ENCODE assay signal across 17 cellular contexts in the genomic region with DNA sequence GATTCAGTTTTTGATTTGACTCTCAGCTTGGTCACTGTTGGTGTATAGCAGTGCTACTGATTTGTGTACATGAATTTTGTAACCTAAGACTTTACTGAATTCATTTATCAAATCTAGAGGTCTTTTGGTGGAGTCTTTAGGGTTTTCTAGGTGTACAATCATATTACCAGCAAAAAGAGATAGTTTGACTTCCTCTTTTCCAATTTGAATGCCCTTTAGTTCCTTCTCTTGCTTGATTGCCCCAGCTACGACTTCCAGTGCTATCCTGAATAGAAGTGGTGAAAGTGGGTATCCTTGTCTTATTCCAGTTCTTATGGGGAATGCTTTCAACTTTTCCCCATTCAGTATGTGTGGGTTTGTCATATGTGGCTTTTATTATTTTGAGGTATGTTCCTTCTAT.
"Had no signal": no experiment of that assay in that cellular context is flagged by ENCODE, and none has a peak within 500 bp of the region (broad histone marks: within the 10 kb centered on the region; RNA-seq: fewer than 3 reads in every experiment).

No MANE protein-coding gene starts in this region.

- H3K27me3 Mint-ChIP-seq: activated CD8-positive, alpha-beta T cell treated with anti-CD3 and anti-CD28 coated beads for 36 hours; stimulated activated naive CD8-positive, alpha-beta T cell treated with anti-CD3 and anti-CD28 coated beads, Interleukin-15, Interleukin-2, amounts not matched to agents 100 ng/mL and 50 ng/mL, for 24 hours had no signal

- H3K9me3 Mint-ChIP-seq: activated CD8-positive, alpha-beta T cell treated with anti-CD3 and anti-CD28 coated beads for 36 hours; natural killer cell had no signal

- ATAC-seq: activated CD8-positive, alpha-beta T cell treated with anti-CD3 and anti-CD28 coated beads for 36 hours; activated naive CD4-positive, alpha-beta T cell treated with anti-CD3 and anti-CD28 coated beads, Interleukin-2, amount 50 U/mL, for 72 hours; activated T-cell treated with anti-CD3 and anti-CD28 coated beads, Interleukin-2, amount 50 U/mL, for 72 hours; gastroesophageal sphincter; left lobe of liver; natural killer cell had no signal

- H3K4me3 Mint-ChIP-seq: activated CD8-positive, alpha-beta T cell treated with anti-CD3 and anti-CD28 coated beads for 36 hours; activated T-cell treated with anti-CD3 and anti-CD28 coated beads, Interleukin-2, amount 50 U/mL, for 72 hours; natural killer cell; stimulated activated naive CD8-positive, alpha-beta T cell treated with anti-CD3 and anti-CD28 coated beads, Interleukin-15, Interleukin-2, amounts not matched to agents 100 ng/mL and 50 ng/mL, for 24 hours; type B pancreatic cell had no signal

- H3K4me1 ChIP-seq: gastroesophageal sphincter had no signal

- H3K36me3 Mint-ChIP-seq: natural killer cell, type B pancreatic cell had no signal

- DNase-seq: activated CD4-positive, alpha-beta T cell treated with anti-CD3 and anti-CD28 coated beads for 48 hours; activated CD8-positive, alpha-beta T cell treated with anti-CD3 and anti-CD28 coated beads for 36 hours; activated gamma-delta T cell; activated T-cell treated with anti-CD3 and anti-CD28 coated beads, Interleukin-2, amount 50 U/mL, for 72 hours; erythroblast; islet precursor cell; mammary epithelial cell; natural killer cell; posterior cingulate gyrus; stimulated activated CD4-positive, alpha-beta T cell treated with anti-CD3 and anti-CD28 coated beads, Interleukin-4, amount 100 ng/mL, for 24 hours; T1000 had no signal

- H3K27ac Mint-ChIP-seq: activated CD8-positive, alpha-beta T cell treated with anti-CD3 and anti-CD28 coated beads for 36 hours; activated naive CD4-positive, alpha-beta T cell treated with anti-CD3 and anti-CD28 coated beads, Interleukin-2, amount 50 U/mL, for 72 hours; activated T-cell treated with anti-CD3 and anti-CD28 coated beads, Interleukin-2, amount 50 U/mL, for 72 hours; natural killer cell; stimulated activated naive CD8-positive, alpha-beta T cell treated with anti-CD3 and anti-CD28 coated beads, Interleukin-15, Interleukin-2, amounts not matched to agents 100 ng/mL and 50 ng/mL, for 24 hours; type B pancreatic cell had no signal

- H3K4me3 ChIP-seq: cardiac muscle cell, gastroesophageal sphincter had no signal

- H3K36me3 ChIP-seq: cardiac muscle cell, gastroesophageal sphincter had no signal

- H3K27me3 ChIP-seq: cardiac muscle cell, gastroesophageal sphincter had no signal

- H3K4me1 Mint-ChIP-seq: natural killer cell had no signal

- H3K27ac ChIP-seq: cardiac muscle cell, gastroesophageal sphincter had no signal
